ENCODE assay signal across 8 cellular contexts in genomic region chr16:29284746-29285145, GRCh38.
A peak's percentile ranks its signal among the peaks of the same experiment; 100 is the strongest.
DNase-seq lines count a peak whose midpoint lies in the region; ATAC-seq and TF ChIP-seq lines count a peak whose summit lies in the region.
"Not testable (repeated sequence)": the region's sequence is repeated elsewhere in the genome, so short reads cannot be mapped to it uniquely, and the experiment has no call there.

No MANE protein-coding gene starts in this region.

- H3K18ac ChIP-seq in mesendoderm (ENCODE audit: low read length) (peak overlapping the region; percentile 93), neuronal stem cell (ENCODE audit: low read length) (peak overlapping the region; percentile 57)

- 76% methylated on average over 4 of the region's 6 CpGs for WGBS in HUES64
- no CpG with 5 or more reads among the region's 6 CpGs for WGBS in mesendoderm (ENCODE audit: extremely low coverage, insufficient coverage, low lambda C conversion rate)
- no CpG with 5 or more reads among the region's 6 CpGs for WGBS in neuronal stem cell (ENCODE audit: extremely low coverage in 2 of 2, insufficient read length in 2 of 2, insufficient replicate concordance in 1 of 2), 2 donors

- H3K27me3 ChIP-seq in BLaER1; HUES64 (ENCODE audit: insufficient read depth, low read length); mesendoderm (ENCODE audit: insufficient read depth, low read length, poor library complexity); neuronal stem cell (ENCODE audit: control insufficient read depth in 3 of 3, insufficient read depth in 3 of 3, low read depth in 1 of 3, low read length in 3 of 3): not testable (repeated sequence)

- H3K23ac ChIP-seq in mesendoderm (ENCODE audit: low read length); neuronal stem cell (ENCODE audit: low read depth, low read length, poor library complexity): not testable (repeated sequence)

- peaks cover 60% of the 10 kb centered on the region for H3K4me1 ChIP-seq in BLaER1
- not testable (repeated sequence) for H3K4me1 ChIP-seq in HUES64 (ENCODE audit: insufficient read depth, low read length); mesendoderm (ENCODE audit: control insufficient read depth, low read depth, low read length)
- peaks cover 6 to 14% of the 10 kb centered on the region in 2 donors for H3K4me1 ChIP-seq in neuronal stem cell (ENCODE audit: control insufficient read depth in 2 of 2, insufficient read depth in 1 of 2, low read depth in 1 of 2, low read length in 2 of 2)

- H3K4ac ChIP-seq in mesendoderm (ENCODE audit: low read depth, low read length); neuronal stem cell (ENCODE audit: low read length): not testable (repeated sequence)

- CTCF ChIA-PET in activated B cell treated with CpG ODN at 0.5 μM for 24 hours (lab: Charles Lee), result not testable (repeated sequence)

- peak; percentile 61 for ATAC-seq in activated B cell treated with CpG ODN at 0.5 μM for 24 hours (ENCODE audit: low read depth)
- ATAC-seq in activated naive CD8-positive, alpha-beta T cell treated with anti-CD3 and anti-CD28 coated beads, Interleukin-2, amount 50 U/mL, for 24 hours, result peak; percentile 30
- ATAC-seq in stimulated activated memory B cell treated with anti-CD40 and anti-IgM and Interleukin-4, amounts not matched to agents 10 μg/mL and 1 μg/mL and 100 μg/mL, for 72 hours, result peak; percentile 84

- not testable (repeated sequence) for H2BK12ac ChIP-seq in neuronal stem cell (ENCODE audit: low read length)

- H2BK5ac ChIP-seq in mesendoderm (ENCODE audit: low read length); neuronal stem cell (ENCODE audit: low read length): not testable (repeated sequence)

- not testable (repeated sequence) for H4K20me1 ChIP-seq in BLaER1

- H4K5ac ChIP-seq in mesendoderm (ENCODE audit: low read length), result not testable (repeated sequence)

- H3K4me3 ChIP-seq in BLaER1; HUES64 (ENCODE audit: low read length); mesendoderm (ENCODE audit: low read length); neuronal stem cell (ENCODE audit: low read length in 2 of 2): not testable (repeated sequence)

- not testable (repeated sequence) for H3K9me3 Mint-ChIP-seq in activated B cell treated with CpG ODN at 0.5 μM for 24 hours; activated naive CD8-positive, alpha-beta T cell treated with anti-CD3 and anti-CD28 coated beads, Interleukin-2, amount 50 U/mL, for 24 hours; endothelial cell (ENCODE audit: unreplicated experiment); stimulated activated memory B cell treated with anti-CD40 and anti-IgM and Interleukin-4, amounts not matched to agents 10 μg/mL and 1 μg/mL and 100 μg/mL, for 72 hours

- not testable (repeated sequence) for DNase-seq in activated B cell treated with CpG ODN at 0.5 μM for 24 hours; activated naive CD8-positive, alpha-beta T cell treated with anti-CD3 and anti-CD28 coated beads, Interleukin-2, amount 50 U/mL, for 24 hours; endothelial cell (ENCODE audit: low spot score); mesendoderm; neuronal stem cell (ENCODE audit: low spot score)

- H3K9me3 ChIP-seq in BLaER1; HUES64 (ENCODE audit: insufficient read depth, low read depth, low read length); neuronal stem cell (replicated peaks in 1 of 2; ENCODE audit: control insufficient read depth in 2 of 2, insufficient read depth in 1 of 2, low read depth in 1 of 2, low read length in 2 of 2): not testable (repeated sequence)

- H3K4me3 Mint-ChIP-seq in activated B cell treated with CpG ODN at 0.5 μM for 24 hours, result peak overlapping the region; percentile 51
- H3K4me3 Mint-ChIP-seq in activated naive CD8-positive, alpha-beta T cell treated with anti-CD3 and anti-CD28 coated beads, Interleukin-2, amount 50 U/mL, for 24 hours; endothelial cell (ENCODE audit: unreplicated experiment): not testable (repeated sequence)
- peak overlapping the region; percentile 56 for H3K4me3 Mint-ChIP-seq in stimulated activated memory B cell treated with anti-CD40 and anti-IgM and Interleukin-4, amounts not matched to agents 10 μg/mL and 1 μg/mL and 100 μg/mL, for 72 hours

- H3K36me3 ChIP-seq in BLaER1; HUES64 (ENCODE audit: insufficient read depth, low read length); mesendoderm (ENCODE audit: control insufficient read depth, insufficient read depth, low read length); neuronal stem cell (replicated peaks in 1 of 2; ENCODE audit: control insufficient read depth in 2 of 2, insufficient read depth in 2 of 2, low read length in 2 of 2): not testable (repeated sequence)

- H3K9ac ChIP-seq in BLaER1, result peak overlapping the region; percentile 45; the same call in 1 of the 2 replicates
- peak overlapping the region; percentile 61; the same call in 1 of the 2 replicates for H3K9ac ChIP-seq in HUES64 (ENCODE audit: low read depth, low read length)
- not testable (repeated sequence) for H3K9ac ChIP-seq in mesendoderm (ENCODE audit: low read length); neuronal stem cell (ENCODE audit: low read depth, low read length, poor library complexity)

- peak overlapping the region; percentile 64; the same call in 1 of the 2 replicates for H3K27ac ChIP-seq in BLaER1
- peak overlapping the region; percentile 77; the same call in 1 of the 2 replicates for H3K27ac ChIP-seq in HUES64 (ENCODE audit: low read depth, low read length)
- H3K27ac ChIP-seq in mesendoderm (ENCODE audit: low read depth, low read length), result not testable (repeated sequence)
- H3K27ac ChIP-seq in neuronal stem cell (replicated peaks; ENCODE audit: low read length), result peak overlapping the region; percentile 90

- H3K79me1 ChIP-seq in mesendoderm (ENCODE audit: low read length); neuronal stem cell (ENCODE audit: low read depth, low read length): not testable (repeated sequence)

- H2BK120ac ChIP-seq in mesendoderm (ENCODE audit: low read depth, low read length); neuronal stem cell (ENCODE audit: low read depth, low read length): not testable (repeated sequence)

- POLR2A ChIA-PET in activated B cell treated with CpG ODN at 0.5 μM for 24 hours (lab: Charles Lee), result not testable (repeated sequence)

- H3K14ac ChIP-seq in neuronal stem cell (ENCODE audit: low read length), result not testable (repeated sequence)

- intact Hi-C loops in activated B cell treated with CpG ODN at 0.5 μM for 24 hours (cut with micrococcal nuclease), result not testable (repeated sequence)

- not testable (repeated sequence) for H4K91ac ChIP-seq in neuronal stem cell (ENCODE audit: low read depth, low read length, poor library complexity)

- peak overlapping the region; percentile 94 for H2AFZ ChIP-seq in neuronal stem cell (ENCODE audit: low read length)

- H3K36me3 Mint-ChIP-seq in activated B cell treated with CpG ODN at 0.5 μM for 24 hours (ENCODE audit: low read depth); activated naive CD8-positive, alpha-beta T cell treated with anti-CD3 and anti-CD28 coated beads, Interleukin-2, amount 50 U/mL, for 24 hours (ENCODE audit: low read depth); endothelial cell (ENCODE audit: low read depth, unreplicated experiment): not testable (repeated sequence)
- H3K36me3 Mint-ChIP-seq in stimulated activated memory B cell treated with anti-CD40 and anti-IgM and Interleukin-4, amounts not matched to agents 10 μg/mL and 1 μg/mL and 100 μg/mL, for 72 hours, result peaks cover 19% of the 10 kb centered on the region

- H3K4me2 ChIP-seq in BLaER1 (peak overlapping the region; percentile 80), neuronal stem cell (ENCODE audit: insufficient read depth, low read length, poor library complexity, severe bottlenecking) (peak overlapping the region; percentile 25)
- H3K4me2 ChIP-seq in mesendoderm (ENCODE audit: low read length), result not testable (repeated sequence)

- not testable (repeated sequence) for H3K56ac ChIP-seq in mesendoderm (ENCODE audit: low read length)

- not testable (repeated sequence) for H4K8ac ChIP-seq in mesendoderm (ENCODE audit: low read depth, low read length); neuronal stem cell (ENCODE audit: low read depth, low read length)

- not testable (repeated sequence) for H2AK5ac ChIP-seq in mesendoderm (ENCODE audit: low read length); neuronal stem cell (ENCODE audit: low read depth, low read length)

- TF ChIP-seq CTCF in activated B cell treated with CpG ODN at 0.5 μM for 24 hours (IDR thresholded peaks at IDR 0.05); endothelial cell (IDR thresholded peaks at IDR 0.05; ENCODE audit: unreplicated experiment): not testable (repeated sequence)

- H3K4me1 Mint-ChIP-seq in activated B cell treated with CpG ODN at 0.5 μM for 24 hours (peaks cover 31% of the 10 kb centered on the region), endothelial cell (ENCODE audit: unreplicated experiment) (peaks cover 20% of the 10 kb centered on the region)
- H3K4me1 Mint-ChIP-seq in activated naive CD8-positive, alpha-beta T cell treated with anti-CD3 and anti-CD28 coated beads, Interleukin-2, amount 50 U/mL, for 24 hours, result peaks cover 10% of the 10 kb centered on the region
- peaks cover 30% of the 10 kb centered on the region for H3K4me1 Mint-ChIP-seq in stimulated activated memory B cell treated with anti-CD40 and anti-IgM and Interleukin-4, amounts not matched to agents 10 μg/mL and 1 μg/mL and 100 μg/mL, for 72 hours

- H3K27me3 Mint-ChIP-seq in activated B cell treated with CpG ODN at 0.5 μM for 24 hours; activated naive CD8-positive, alpha-beta T cell treated with anti-CD3 and anti-CD28 coated beads, Interleukin-2, amount 50 U/mL, for 24 hours; endothelial cell (ENCODE audit: unreplicated experiment); stimulated activated memory B cell treated with anti-CD40 and anti-IgM and Interleukin-4, amounts not matched to agents 10 μg/mL and 1 μg/mL and 100 μg/mL, for 72 hours: not testable (repeated sequence)

- H3K27ac Mint-ChIP-seq in activated B cell treated with CpG ODN at 0.5 μM for 24 hours (peak overlapping the region; percentile 61), endothelial cell (ENCODE audit: unreplicated experiment) (peak overlapping the region; percentile 85)
- H3K27ac Mint-ChIP-seq in activated naive CD8-positive, alpha-beta T cell treated with anti-CD3 and anti-CD28 coated beads, Interleukin-2, amount 50 U/mL, for 24 hours, result not testable (repeated sequence)
- H3K27ac Mint-ChIP-seq in stimulated activated memory B cell treated with anti-CD40 and anti-IgM and Interleukin-4, amounts not matched to agents 10 μg/mL and 1 μg/mL and 100 μg/mL, for 72 hours, result peak overlapping the region; percentile 69

- not testable (repeated sequence) for H3K79me2 ChIP-seq in mesendoderm (ENCODE audit: control insufficient read depth, insufficient read depth, low read length)

- H2BK15ac ChIP-seq in mesendoderm (replicated peaks; ENCODE audit: low read depth); neuronal stem cell (ENCODE audit: low read length): not testable (repeated sequence)

Comparison
In these comparisons a context has a peak if more than half of its experiments do, and no peak if none do; other contexts are left out.
1. ATAC-seq: peak in every context shown above with its lines; median percentile 84 in stimulated activated memory B cell treated with anti-CD40 and anti-IgM and Interleukin-4, amounts not matched to agents 10 μg/mL and 1 μg/mL and 100 μg/mL, for 72 hours; 61 in activated B cell treated with CpG ODN at 0.5 μM for 24 hours; 30 in activated naive CD8-positive, alpha-beta T cell treated with anti-CD3 and anti-CD28 coated beads, Interleukin-2, amount 50 U/mL, for 24 hours.